Comparison of ENCODE assay signal across 20 cellular contexts in genomic region chr9:14479187-14479586, GRCh38.
DNase-seq lines count a peak whose midpoint lies in the region; ATAC-seq, FAIRE-seq and TF ChIP-seq lines count a peak whose summit lies in the region.
"Had no signal": no experiment of that assay in that cellular context is flagged by ENCODE, and none has a peak within 500 bp of the region (broad histone marks: within the 10 kb centered on the region; RNA-seq: fewer than 3 reads in every experiment).

No MANE protein-coding gene starts in this region.

- no peak overlapping the region for H3K27ac Mint-ChIP-seq in CD14-positive monocyte
- H3K27ac Mint-ChIP-seq: CD4-positive, alpha-beta T cell; T-cell had no signal

- no peaks in the 10 kb centered on the region for H3K36me3 ChIP-seq in bronchial epithelial cell (ENCODE audit: control insufficient read depth, insufficient read depth, low read length)

- no peaks in the 10 kb centered on the region for H3K4me1 Mint-ChIP-seq in CD14-positive monocyte
- H3K4me1 Mint-ChIP-seq: T-cell had no signal

- H3K36me3 Mint-ChIP-seq in CD14-positive monocyte = no peaks in the 10 kb centered on the region
- H3K36me3 Mint-ChIP-seq: T-cell had no signal

- FAIRE-seq in bronchial epithelial cell (lab: Jason Lieb, UNC) = peak; percentile 52
- FAIRE-seq: A549 had no signal

- ATAC-seq in GM21717 (IDR thresholded peaks at IDR 0.05; ENCODE audit: unreplicated experiment) = peak; percentile 59
- ATAC-seq: PC-3, T-cell had no signal

- intact Hi-C loops in CD14-positive monocyte (cut with micrococcal nuclease) = no loop called here

- H3K4me3 Mint-ChIP-seq in CD14-positive monocyte = no peak overlapping the region
- H3K4me3 Mint-ChIP-seq: CD4-positive, alpha-beta T cell; T-cell had no signal

- H3K4me3 ChIP-seq in GM12865 (ENCODE audit: low read depth, low read length) (no peak overlapping the region), bronchial epithelial cell (ENCODE audit: low read depth, low read length) (no peak overlapping the region)
- H3K4me3 ChIP-seq: A549 had no signal

- H3K27me3 Mint-ChIP-seq in CD14-positive monocyte (ENCODE audit: low read depth in 3 of 3) = peaks cover 0 to 1% (median 0%) of the 10 kb centered on the region in 3 donors

- peaks cover 0 to 3% (median 0%) of the 10 kb centered on the region in 7 donors for H3K9me3 Mint-ChIP-seq in CD14-positive monocyte
- H3K9me3 Mint-ChIP-seq: CD4-positive, alpha-beta T cell had no signal

- DNase-seq in GM12865 (ENCODE audit: low read depth) (peak; percentile 8), NCI-H446 (lab: John Stamatoyannopoulos, UW) (peak; percentile 98 to 100), bronchial epithelial cell (ENCODE audit: low read depth) (no peak), NCI-H1092 (lab: John Stamatoyannopoulos, UW) (no peak), GF-D8 (lab: John Stamatoyannopoulos, UW) (no peak), CD14-positive monocyte (ENCODE audit: low spot score) (no peak), Kasumi-1 (lab: John Stamatoyannopoulos, UW) (no peak)
- DNase-seq: Calu3; CD4-positive, alpha-beta T cell; DND-41; GDM1; HCEC 1CT; IMR-90; NCI-H1436; NCI-H2227 treated with DMSO at 0.1 percent for 48 hours; NCI-H526 treated with DMSO at 0.1 percent for 48 hours; PC-3; T-cell had no signal

- H3K27me3 ChIP-seq in bronchial epithelial cell (ENCODE audit: control insufficient read depth, insufficient read depth, low read length) = no peaks in the 10 kb centered on the region

- TF ChIP-seq CTCF in GM12865 (IDR thresholded peaks at IDR 0.05; ENCODE audit: insufficient read depth, low read depth, low read length, missing control alignments) (no peak), bronchial epithelial cell (IDR thresholded peaks at IDR 0.05; ENCODE audit: insufficient read depth, low read length, severe bottlenecking) (no peak), CD14-positive monocyte (IDR thresholded peaks at IDR 0.05) (no peak)

Comparison
In these comparisons a context has a peak if more than half of its experiments do, and no peak if none do; other contexts are left out.
1. DNase-seq: peak in GM12865 (single experiment) and NCI-H446 (2 of 2); none in bronchial epithelial cell (single experiment), NCI-H1092 (single experiment), GF-D8 (single experiment), CD14-positive monocyte (single experiment) and Kasumi-1 (0 of 2).